Comparison of ENCODE assay signal across 8 cellular contexts in genomic region chr16:81238296-81239011, GRCh38. TPM values are rescaled to one million over a fixed set of nuclear protein-coding genes. Genes with fewer than 3 reads are reported as not detected.
DNase-seq lines count a peak whose midpoint lies in the region; ATAC-seq and TF ChIP-seq lines count a peak whose summit lies in the region.

TSS of gene BCO1 (plus strand) at chr16:81238689. CDS start at chr16:81238909, 220 bp downstream.

- TF ChIP-seq CTCF in endodermal cell (conservative IDR thresholded peaks at IDR 0.05) (no peak), lower leg skin (IDR thresholded peaks at IDR 0.05) (no peak)

- no peaks in the 10 kb centered on the region for H3K9me3 Mint-ChIP-seq in activated T-cell treated with anti-CD3 and anti-CD28 coated beads, Interleukin-2, amount 50 U/mL, for 4 hours
- no peaks in the 10 kb centered on the region for H3K9me3 Mint-ChIP-seq in endodermal cell
- H3K9me3 Mint-ChIP-seq in naive thymus-derived CD8-positive, alpha-beta T cell, result no peaks in the 10 kb centered on the region

- no peak for ATAC-seq in activated T-cell treated with anti-CD3 and anti-CD28 coated beads, Interleukin-2, amount 50 U/mL, for 4 hours
- ATAC-seq in naive thymus-derived CD8-positive, alpha-beta T cell, result no peak
- no peak for ATAC-seq in HG03159 (IDR thresholded peaks at IDR 0.05; ENCODE audit: unreplicated experiment)

- DNase-seq in activated T-cell treated with anti-CD3 and anti-CD28 coated beads, Interleukin-2, amount 50 U/mL, for 4 hours, result no peak
- DNase-seq in activated T-cell treated with anti-CD3 and anti-CD28 coated beads, Interleukin-2, amount 50 U/mL, for 1 hour, result no peak
- peak; percentile 99 for DNase-seq in NCI-H524 treated with DMSO at 0.1 percent for 48 hours (lab: John Stamatoyannopoulos, UW)
- peak; percentile 76 for DNase-seq in endodermal cell
- DNase-seq in naive thymus-derived CD8-positive, alpha-beta T cell, result no peak
- DNase-seq in activated gamma-delta T cell treated with Interleukin-2 at 50 U/mL for 16 hours, result no peak
- no peak for DNase-seq in lower leg skin (ENCODE audit: low spot score in 2 of 2)

- H3K36me3 ChIP-seq in endodermal cell (ENCODE audit: control insufficient read depth, insufficient read depth, low read length), result no peaks in the 10 kb centered on the region

- WGBS in endodermal cell (ENCODE audit: insufficient coverage in 1 of 2, insufficient read length in 1 of 2), 2 experiments, result 21 to 23% methylated on average over 7 to 10 of the region's 10 CpGs
- 6 to 7% methylated on average over 10 of the region's 10 CpGs for WGBS in lower leg skin, 2 donors

- H3K4me3 ChIP-seq in endodermal cell (ENCODE audit: low read length) (peak within 1 kb of the TSS; percentile 53), lower leg skin (ENCODE audit: low read depth, poor library complexity, severe bottlenecking) (no peak within 1 kb of the TSS)

- intact Hi-C loops in lower leg skin (cut with DNase I; ENCODE audit: low total_unique reads), result no loop called here

- H3K36me3 Mint-ChIP-seq in activated T-cell treated with anti-CD3 and anti-CD28 coated beads, Interleukin-2, amount 50 U/mL, for 4 hours (ENCODE audit: insufficient read depth), result no peaks in the 10 kb centered on the region
- no peaks in the 10 kb centered on the region for H3K36me3 Mint-ChIP-seq in endodermal cell (ENCODE audit: low read depth)
- no peaks in the 10 kb centered on the region for H3K36me3 Mint-ChIP-seq in naive thymus-derived CD8-positive, alpha-beta T cell

- no peaks in the 10 kb centered on the region for H3K4me1 ChIP-seq in endodermal cell (ENCODE audit: control insufficient read depth, insufficient read depth, low read length)

- no peaks in the 10 kb centered on the region for H3K9me3 ChIP-seq in endodermal cell (ENCODE audit: control insufficient read depth, low read length)

- H3K9ac ChIP-seq in endodermal cell (ENCODE audit: extremely low read depth, low read length, poor library complexity, severe bottlenecking), result no peak within 1 kb of the TSS

- peak within 1 kb of the TSS; percentile 41 for H3K4me3 Mint-ChIP-seq in activated T-cell treated with anti-CD3 and anti-CD28 coated beads, Interleukin-2, amount 50 U/mL, for 4 hours
- peak within 1 kb of the TSS; percentile 22 for H3K4me3 Mint-ChIP-seq in endodermal cell
- peak within 1 kb of the TSS in 6 of 10 donors; percentile 15 to 52 (median 38) for H3K4me3 Mint-ChIP-seq in naive thymus-derived CD8-positive, alpha-beta T cell

- peaks cover 10% of the 10 kb centered on the region for H3K27me3 ChIP-seq in endodermal cell (ENCODE audit: control insufficient read depth, insufficient read depth, low read length, poor library complexity, severe bottlenecking)

- peak within 1 kb of the TSS; percentile 72 for H3K27ac Mint-ChIP-seq in endodermal cell
- peak within 1 kb of the TSS in 3 of 10 donors; percentile 17 to 71 (median 50) for H3K27ac Mint-ChIP-seq in naive thymus-derived CD8-positive, alpha-beta T cell

- peaks cover 5% of the 10 kb centered on the region for H3K27me3 Mint-ChIP-seq in activated T-cell treated with anti-CD3 and anti-CD28 coated beads, Interleukin-2, amount 50 U/mL, for 4 hours (ENCODE audit: low read depth)
- no peaks in the 10 kb centered on the region for H3K27me3 Mint-ChIP-seq in endodermal cell (ENCODE audit: insufficient read depth)
- H3K27me3 Mint-ChIP-seq in naive thymus-derived CD8-positive, alpha-beta T cell, result peaks cover 0 to 3% (median 0%) of the 10 kb centered on the region in 5 donors

- peak within 1 kb of the TSS; percentile 14 for H3K27ac ChIP-seq in endodermal cell (ENCODE audit: low read depth, low read length)

- POLR2A ChIA-PET in naive thymus-derived CD8-positive, alpha-beta T cell (lab: Charles Lee), result no interaction called here

- TF ChIP-seq POLR2A in lower leg skin (IDR thresholded peaks at IDR 0.05), result no peak

- peaks cover 4% of the 10 kb centered on the region for H3K4me1 Mint-ChIP-seq in activated T-cell treated with anti-CD3 and anti-CD28 coated beads, Interleukin-2, amount 50 U/mL, for 4 hours (ENCODE audit: low read depth)
- H3K4me1 Mint-ChIP-seq in endodermal cell, result peaks cover 22% of the 10 kb centered on the region
- H3K4me1 Mint-ChIP-seq in naive thymus-derived CD8-positive, alpha-beta T cell, result peaks cover 7 to 9% (median 8%) of the 10 kb centered on the region in 4 donors

RNA-seq across cellular contexts. Expression of gene BCO1, which starts in this region (rescaled TPM):
- not detected for total RNA-seq in activated T-cell treated with anti-CD3 and anti-CD28 coated beads, Interleukin-2, amount 50 U/mL, for 4 hours
- total RNA-seq in endodermal cell, result under 1 TPM; 0.42 to 0.62 TPM
- 0.89 TPM for polyA plus RNA-seq in endodermal cell (2013, experiment 1 of 2)
- 0.58 TPM for polyA plus RNA-seq in endodermal cell (2013, experiment 2 of 2)
- not detected for total RNA-seq in naive thymus-derived CD8-positive, alpha-beta T cell
- not detected for polyA plus RNA-seq in naive thymus-derived CD8-positive, alpha-beta T cell
- total RNA-seq in lower leg skin, result under 1 TPM in 2 of 4 donors, not detected in 2; 0.12 to 0.29 TPM

Comparison
In these comparisons a context has a peak if more than half of its experiments do, and no peak if none do; other contexts are left out.
1. Peak in DNase-seq, H3K4me3 ChIP-seq and H3K27ac ChIP-seq in endodermal cell; RNA of the gene not detected or under 1 TPM.